ENCODE assay signal across 14 cellular contexts in the genomic region with DNA sequence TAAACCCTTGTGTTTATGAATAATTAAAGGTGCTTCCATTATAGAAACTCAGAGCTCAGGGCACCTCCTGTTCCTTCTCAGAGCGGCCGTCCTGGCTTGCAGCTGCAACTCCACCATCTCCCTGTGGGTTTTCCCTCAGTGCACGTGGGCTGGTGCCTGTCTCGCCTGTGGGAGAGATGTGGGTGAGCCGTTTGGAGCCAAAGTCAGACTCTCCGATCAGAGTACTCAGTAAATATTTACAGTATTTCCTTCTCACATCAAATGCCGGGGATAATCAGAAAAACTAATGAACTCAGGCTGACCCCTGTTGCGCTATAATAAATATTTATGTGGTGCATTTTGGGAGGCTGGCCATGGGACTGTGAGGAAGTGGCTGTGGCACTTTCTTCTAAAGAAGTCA.
DNase-seq lines count a peak whose midpoint lies in the region; ATAC-seq and TF ChIP-seq lines count a peak whose summit lies in the region.
"Had no signal": no experiment of that assay in that cellular context is flagged by ENCODE, and none has a peak within 500 bp of the region (broad histone marks: within the 10 kb centered on the region; RNA-seq: fewer than 3 reads in every experiment).

No MANE protein-coding gene starts in this region.

- H3K9ac ChIP-seq in mesenchymal stem cell (ENCODE audit: low read length), result no peak overlapping the region

- H3K23ac ChIP-seq in mesenchymal stem cell (ENCODE audit: low read length in 2 of 2), result no peak overlapping the region

- H2AFZ ChIP-seq in mesenchymal stem cell (ENCODE audit: low read depth, low read length), result no peak overlapping the region

- H3K4me1 Mint-ChIP-seq in activated naive CD8-positive, alpha-beta T cell treated with anti-CD3 and anti-CD28 coated beads, Interleukin-2, amount 50 U/mL, for 24 hours, result no peaks in the 10 kb centered on the region
- no peaks in the 10 kb centered on the region for H3K4me1 Mint-ChIP-seq in activated naive CD8-positive, alpha-beta T cell treated with anti-CD3 and anti-CD28 coated beads for 36 hours
- H3K4me1 Mint-ChIP-seq: CD4-positive, alpha-beta memory T cell had no signal

- TF ChIP-seq CTCF in adrenal gland (IDR thresholded peaks at IDR 0.05), result no peak

- no peak overlapping the region for H2BK12ac ChIP-seq in mesenchymal stem cell (ENCODE audit: low read length in 2 of 2)

- TF ChIP-seq POLR2A in adrenal gland (IDR thresholded peaks at IDR 0.05), result no peak

- H3K27ac ChIP-seq in mesenchymal stem cell (ENCODE audit: low read length, poor library complexity, severe bottlenecking) (no peak overlapping the region), adrenal gland (no peak overlapping the region)
- H3K27ac ChIP-seq: 22Rv1, C4-2B had no signal

- H3K27me3 Mint-ChIP-seq in activated naive CD8-positive, alpha-beta T cell treated with anti-CD3 and anti-CD28 coated beads, Interleukin-2, amount 50 U/mL, for 24 hours, result no peaks in the 10 kb centered on the region
- peaks cover 3% of the 10 kb centered on the region for H3K27me3 Mint-ChIP-seq in activated naive CD8-positive, alpha-beta T cell treated with anti-CD3 and anti-CD28 coated beads for 36 hours

- H3K9me3 ChIP-seq in mesenchymal stem cell (ENCODE audit: control insufficient read depth, low read length) (no peaks in the 10 kb centered on the region), adrenal gland (replicated peaks in 1 of 3) (no peaks in the 10 kb centered on the region)

- H3K4ac ChIP-seq in mesenchymal stem cell (ENCODE audit: low read depth in 1 of 2, low read length in 2 of 2), result no peak overlapping the region

- DNase-seq in activated naive CD8-positive, alpha-beta T cell treated with anti-CD3 and anti-CD28 coated beads, Interleukin-2, amount 50 U/mL, for 24 hours, result no peak
- no peak for DNase-seq in activated naive CD8-positive, alpha-beta T cell treated with anti-CD3 and anti-CD28 coated beads for 36 hours
- DNase-seq in islet precursor cell, result peak; percentile 23
- peak; percentile 3 for DNase-seq in mesenchymal stem cell
- DNase-seq in Right ventricle myocardium inferior (ENCODE audit: missing footprints), result no peak
- DNase-seq in adrenal gland, result no peak
- DNase-seq: AML-193; CD4-positive, alpha-beta memory T cell; DMS79; GOT3; H9 had no signal

- H4K8ac ChIP-seq in mesenchymal stem cell (ENCODE audit: low read length), result no peak overlapping the region

- no peak overlapping the region for H4K91ac ChIP-seq in mesenchymal stem cell (ENCODE audit: low read length)

- H3K36me3 Mint-ChIP-seq in activated naive CD8-positive, alpha-beta T cell treated with anti-CD3 and anti-CD28 coated beads, Interleukin-2, amount 50 U/mL, for 24 hours (ENCODE audit: low read depth), result no peaks in the 10 kb centered on the region
- no peaks in the 10 kb centered on the region for H3K36me3 Mint-ChIP-seq in activated naive CD8-positive, alpha-beta T cell treated with anti-CD3 and anti-CD28 coated beads for 36 hours
- H3K36me3 Mint-ChIP-seq: CD4-positive, alpha-beta memory T cell had no signal

- H2BK5ac ChIP-seq in mesenchymal stem cell (ENCODE audit: low read depth, low read length, poor library complexity, severe bottlenecking), result no peak overlapping the region

- no peak overlapping the region for H3K14ac ChIP-seq in mesenchymal stem cell (ENCODE audit: low read length in 2 of 2)

- no peaks in the 10 kb centered on the region for H3K9me3 Mint-ChIP-seq in activated naive CD8-positive, alpha-beta T cell treated with anti-CD3 and anti-CD28 coated beads, Interleukin-2, amount 50 U/mL, for 24 hours
- H3K9me3 Mint-ChIP-seq in activated naive CD8-positive, alpha-beta T cell treated with anti-CD3 and anti-CD28 coated beads for 36 hours, result peaks cover 1% of the 10 kb centered on the region
- H3K9me3 Mint-ChIP-seq: CD4-positive, alpha-beta memory T cell; H9 had no signal

- H3K36me3 ChIP-seq in mesenchymal stem cell (ENCODE audit: control insufficient read depth in 1 of 2, insufficient read depth in 2 of 2, low read depth in 1 of 2, low read length in 2 of 2) (no peaks in the 10 kb centered on the region), adrenal gland (replicated peaks in 1 of 2) (no peaks in the 10 kb centered on the region)

- 84% methylated on average over 6 of the region's 8 CpGs for WGBS in mesenchymal stem cell
- 67 to 76% (median 70%) methylated on average over 8 of the region's 8 CpGs for WGBS in adrenal gland, 4 donors

- H2BK120ac ChIP-seq in mesenchymal stem cell (ENCODE audit: low read depth, low read length), result no peak overlapping the region

- peak overlapping the region; percentile 23 for H3K27ac Mint-ChIP-seq in activated naive CD8-positive, alpha-beta T cell treated with anti-CD3 and anti-CD28 coated beads, Interleukin-2, amount 50 U/mL, for 24 hours
- no peak overlapping the region for H3K27ac Mint-ChIP-seq in activated naive CD8-positive, alpha-beta T cell treated with anti-CD3 and anti-CD28 coated beads for 36 hours
- H3K27ac Mint-ChIP-seq: CD4-positive, alpha-beta memory T cell; H9 had no signal

- intact Hi-C loops in Right ventricle myocardium inferior (cut with DNase I), result no loop called here
- intact Hi-C loops in adrenal gland (cut with DNase I), result no loop called here

- H3K4me2 ChIP-seq in mesenchymal stem cell (ENCODE audit: low read length, poor library complexity, severe bottlenecking), result no peak overlapping the region

- H3K4me3 ChIP-seq in mesenchymal stem cell (ENCODE audit: insufficient read depth in 1 of 2, low read depth in 1 of 2, low read length in 2 of 2), result no peak overlapping the region
- no peak overlapping the region for H3K4me3 ChIP-seq in adrenal gland

- no peak overlapping the region for H3K4me3 Mint-ChIP-seq in activated naive CD8-positive, alpha-beta T cell treated with anti-CD3 and anti-CD28 coated beads, Interleukin-2, amount 50 U/mL, for 24 hours
- H3K4me3 Mint-ChIP-seq in activated naive CD8-positive, alpha-beta T cell treated with anti-CD3 and anti-CD28 coated beads for 36 hours, result no peak overlapping the region
- H3K4me3 Mint-ChIP-seq: CD4-positive, alpha-beta memory T cell; H9 had no signal

- H3K18ac ChIP-seq in mesenchymal stem cell (ENCODE audit: low read depth in 1 of 2, low read length in 2 of 2), result no peak overlapping the region

- H2AK5ac ChIP-seq in mesenchymal stem cell (ENCODE audit: low read length, severe bottlenecking), result no peak overlapping the region

- H2BK15ac ChIP-seq in mesenchymal stem cell (ENCODE audit: low read depth, poor library complexity, severe bottlenecking), result no peak overlapping the region

- H3K79me1 ChIP-seq in mesenchymal stem cell (replicated peaks; ENCODE audit: low read length, poor library complexity, severe bottlenecking), result no peaks in the 10 kb centered on the region

- H3K4me1 ChIP-seq in mesenchymal stem cell (ENCODE audit: control insufficient read depth, insufficient read depth, low read depth, low read length) (no peaks in the 10 kb centered on the region), adrenal gland (replicated peaks in 1 of 2) (no peaks in the 10 kb centered on the region)

- H3K27me3 ChIP-seq in mesenchymal stem cell (ENCODE audit: control insufficient read depth in 1 of 2, insufficient read depth in 1 of 2, low read length in 2 of 2) (peaks cover 0 to 4% of the 10 kb centered on the region in 2 experiments), adrenal gland (no peaks in the 10 kb centered on the region)

- no peak for ATAC-seq in activated naive CD8-positive, alpha-beta T cell treated with anti-CD3 and anti-CD28 coated beads, Interleukin-2, amount 50 U/mL, for 24 hours
- no peak for ATAC-seq in GM19467 (IDR thresholded peaks at IDR 0.05; ENCODE audit: unreplicated experiment)
- no peak for ATAC-seq in Right ventricle myocardium inferior

Comparison
In these comparisons a context has a peak if more than half of its experiments do, and no peak if none do; other contexts are left out.
1. DNase-seq: peak in islet precursor cell (single experiment) and mesenchymal stem cell (single experiment); none in activated naive CD8-positive, alpha-beta T cell treated with anti-CD3 and anti-CD28 coated beads, Interleukin-2, amount 50 U/mL, for 24 hours (single experiment), activated naive CD8-positive, alpha-beta T cell treated with anti-CD3 and anti-CD28 coated beads for 36 hours (single experiment), Right ventricle myocardium inferior (single experiment) and adrenal gland (0 of 7).